In the genomic region with DNA sequence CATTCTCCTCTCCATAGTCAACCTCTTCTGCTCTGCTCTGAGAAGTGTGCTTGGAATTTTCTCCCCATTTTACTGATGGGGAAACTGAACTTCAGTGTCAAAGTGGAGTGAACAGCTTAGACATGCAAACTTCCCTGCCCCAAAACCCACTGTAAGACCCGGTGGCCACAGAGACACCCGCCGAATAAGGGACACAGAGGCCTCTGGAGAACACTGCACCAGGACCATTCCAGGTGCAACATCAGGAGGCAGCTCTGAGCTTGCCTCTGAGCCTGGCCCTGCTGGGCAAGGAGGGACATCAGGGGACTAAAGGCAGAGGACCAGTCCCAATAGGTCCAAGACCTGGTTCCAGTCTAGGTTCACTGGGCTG, we compare ENCODE assay signal across 9 cellular contexts. TPM values are rescaled to one million over a fixed set of nuclear protein-coding genes. Genes with fewer than 3 reads are reported as not detected.
A peak's percentile ranks its signal among the peaks of the same experiment; 100 is the strongest.
DNase-seq lines count a peak whose midpoint lies in the region; ATAC-seq and TF ChIP-seq lines count a peak whose summit lies in the region.
"Had no signal": no experiment of that assay in that cellular context is flagged by ENCODE, and none has a peak within 500 bp of the region (broad histone marks: within the 10 kb centered on the region; RNA-seq: fewer than 3 reads in every experiment).

No MANE protein-coding gene starts in this region.

- peak overlapping the region; percentile 6 to 47; a peak in 2 of 4 replicates for H4K8ac ChIP-seq in IMR-90 (ENCODE audit: low read depth in 2 of 2, low read length in 2 of 2)

- H3K4me1 ChIP-seq in IMR-90 (ENCODE audit: control insufficient read depth, insufficient read depth, low read length) (peaks cover 52% of the 10 kb centered on the region), adipocyte (ENCODE audit: control insufficient read depth, insufficient read depth, low read length) (peaks cover 77% of the 10 kb centered on the region), stomach (peaks cover 80 to 90% (median 87%) of the 10 kb centered on the region in 4 donors)

- no peak overlapping the region for H2AFZ ChIP-seq in IMR-90 (replicated peaks; ENCODE audit: low read length, poor library complexity)

- H2BK15ac ChIP-seq in IMR-90 (ENCODE audit: low read depth, low read length) = no peak overlapping the region

- H3K18ac ChIP-seq in IMR-90 (ENCODE audit: low read depth, low read length) = no peak overlapping the region

- H3K14ac ChIP-seq in IMR-90 (replicated peaks; ENCODE audit: low read depth, low read length) = peak overlapping the region; percentile 93

- H3K23ac ChIP-seq in IMR-90 (ENCODE audit: low read depth, low read length) = peak overlapping the region; percentile 83

- peak overlapping the region; percentile 79 for H2BK5ac ChIP-seq in IMR-90 (ENCODE audit: low read depth, low read length, poor library complexity, severe bottlenecking)

- ATAC-seq in IMR-90 (ENCODE audit: low read depth) = no peak

- CTCF ChIA-PET in IMR-90 (lab: Yijun Ruan, JAX) = interaction anchor here (0.6 to 1.6 kb wide), 3 partner anchors 11 to 799 kb away, joined by 4 to 7 read pairs (median 5); no protein-coding TSS in a partner anchor

- H4K20me1 ChIP-seq in IMR-90 (ENCODE audit: insufficient read depth, low read length) = peaks cover 58% of the 10 kb centered on the region

- H3K9me3 Mint-ChIP-seq in immature natural killer cell = no peaks in the 10 kb centered on the region

- no peaks in the 10 kb centered on the region for H3K27me3 ChIP-seq in IMR-90 (ENCODE audit: control insufficient read depth, insufficient read depth, low read length)
- no peaks in the 10 kb centered on the region for H3K27me3 ChIP-seq in adipocyte (replicated peaks; ENCODE audit: control insufficient read depth, insufficient read depth, low read length)
- no peaks in the 10 kb centered on the region for H3K27me3 ChIP-seq in stomach
- no peaks in the 10 kb centered on the region for H3K27me3 ChIP-seq in H7 (ENCODE audit: control insufficient read depth, insufficient read depth, low read length)

- H3K79me1 ChIP-seq in IMR-90 (ENCODE audit: low read depth in 1 of 2, low read length in 2 of 2) = peaks cover 10 to 55% of the 10 kb centered on the region in 2 experiments; a peak in 3 of 4 replicates

- POLR2A ChIA-PET in IMR-90 (lab: Charles Lee; ENCODE audit: unreplicated experiment) = interaction anchor here (1.7 kb wide), 1 partner anchor 10 kb away, joined by 4 read pairs; no protein-coding TSS in a partner anchor

- H3K4me2 ChIP-seq in IMR-90 (ENCODE audit: low read depth, low read length) = peak overlapping the region; percentile 84

- TF ChIP-seq CTCF in IMR-90 (conservative IDR thresholded peaks at IDR 0.05; ENCODE audit: low read depth, low read length) = no peak
- no peak for TF ChIP-seq CTCF in stomach (IDR thresholded peaks at IDR 0.05)

- peak overlapping the region; percentile 74 to 98 (median 92) for H3K27ac Mint-ChIP-seq in immature natural killer cell

- TF ChIP-seq POLR2A in IMR-90 (IDR thresholded peaks at IDR 0.05; ENCODE audit: low read depth, low read length) = no peak
- no peak for TF ChIP-seq POLR2A in stomach (IDR thresholded peaks at IDR 0.05)

- H3K4ac ChIP-seq in IMR-90 (ENCODE audit: low read depth, low read length) = peak overlapping the region; percentile 87

- in situ Hi-C loops in IMR-90 (cut with MboI; ENCODE audit: low sequenced_read_pairs) = no loop called here

- no peak for TF ChIP-seq EP300 in stomach (IDR thresholded peaks at IDR 0.05)

- peaks cover 8 to 21% (median 8%) of the 10 kb centered on the region in 3 donors for H3K27me3 Mint-ChIP-seq in immature natural killer cell (ENCODE audit: low read depth in 3 of 3)

- peaks cover 5% of the 10 kb centered on the region; the same call in 1 of the 2 replicates for H3K36me3 ChIP-seq in IMR-90 (ENCODE audit: control insufficient read depth, insufficient read depth, low read length)
- H3K36me3 ChIP-seq in adipocyte (ENCODE audit: control insufficient read depth, insufficient read depth, low read length, severe bottlenecking) = peaks cover 9% of the 10 kb centered on the region
- H3K36me3 ChIP-seq in stomach = no peaks in the 10 kb centered on the region
- H3K36me3 ChIP-seq in H7 (replicated peaks; ENCODE audit: control insufficient read depth, insufficient read depth, low read length) = no peaks in the 10 kb centered on the region; the same call in 1 of the 2 replicates

- H2BK120ac ChIP-seq in IMR-90 (ENCODE audit: low read depth, low read length) = 0 out of 2 replicates have a peak overlapping the region, but pooled peaks have one; percentile 2

- no peaks in the 10 kb centered on the region for H3K36me3 Mint-ChIP-seq in immature natural killer cell

- H3K4me1 Mint-ChIP-seq in immature natural killer cell = peaks cover 68 to 79% of the 10 kb centered on the region in 2 donors

- no peak for TF ChIP-seq RAD21 in IMR-90 (IDR thresholded peaks at IDR 0.05; ENCODE audit: low read length)

- intact Hi-C loops in IMR-90 (cut with micrococcal nuclease) = loop anchor here (2.0 kb wide), 1 partner anchor 21 kb away; no protein-coding TSS in a partner anchor
- intact Hi-C loops in stomach (cut with DNase I; ENCODE audit: low total_unique reads) = no loop called here

- dilution Hi-C loops in IMR-90 (cut with HindIII; ENCODE audit: low sequenced_read_pairs, unreplicated experiment) = no loop called here

- H3K56ac ChIP-seq in IMR-90 (ENCODE audit: extremely low read depth, insufficient read depth, low read length) = no peak overlapping the region

- H3K9me3 ChIP-seq in IMR-90 (ENCODE audit: control insufficient read depth, insufficient read depth, low read length) (no peaks in the 10 kb centered on the region), adipocyte (ENCODE audit: control insufficient read depth, low read length) (no peaks in the 10 kb centered on the region), stomach (no peaks in the 10 kb centered on the region)

- H4K91ac ChIP-seq in IMR-90 (ENCODE audit: insufficient read depth, low read depth, low read length) = no peak overlapping the region; the same call in 1 of the 2 replicates

- WGBS in IMR-90 (ENCODE audit: extremely low coverage in 2 of 2, insufficient read length in 1 of 2), 2 experiments = no CpG with 5 or more reads among the region's 3 CpGs
- WGBS in stomach, 5 donors = 43 to 70% (median 66%) methylated on average over 3 of the region's 3 CpGs

- peaks cover 37% of the 10 kb centered on the region for H3K9me1 ChIP-seq in IMR-90 (ENCODE audit: insufficient read depth, low read length)

- no peak for DNase-seq in IMR-90
- no peak for DNase-seq in adipocyte (ENCODE audit: low read depth)
- DNase-seq in immature natural killer cell = no peak
- no peak for DNase-seq in stomach
- DNase-seq in NOMO-1 (lab: John Stamatoyannopoulos, UW; ENCODE audit: unreplicated experiment in 2 of 2) = no peak
- DNase-seq in RPMI8226 = no peak
- no peak for DNase-seq in HuH-7 (ENCODE audit: low spot score)
- DNase-seq in H7 = no peak
- DNase-seq: NCI-H2029 had no signal

- no TSS peak for BruUV-seq in IMR-90 (replicated peaks; lab: Mats Ljungman, UMichigan)

- peak overlapping the region; percentile 98 for H2AK9ac ChIP-seq in IMR-90 (replicated peaks; ENCODE audit: low read depth, low read length, poor library complexity)

- no peak overlapping the region for H2BK20ac ChIP-seq in IMR-90 (ENCODE audit: low read depth, low read length)

- H3K4me3 Mint-ChIP-seq in immature natural killer cell = peak overlapping the region; percentile 78 to 94 (median 86)

- H3K4me3 ChIP-seq in IMR-90 (ENCODE audit: insufficient read depth, low read depth, low read length) (peak overlapping the region; percentile 91; the same call in 1 of the 2 replicates), adipocyte (ENCODE audit: low read length) (peak overlapping the region; percentile 86), stomach (peak overlapping the region; percentile 58 to 84 (median 68)), H7 (ENCODE audit: insufficient read depth, low read depth, low read length) (no peak overlapping the region)

- H4K5ac ChIP-seq in IMR-90 (ENCODE audit: low read depth, low read length) = no peak overlapping the region

- H3K9ac ChIP-seq in IMR-90 (ENCODE audit: low read depth, low read length) = peak overlapping the region; percentile 85
- peak overlapping the region; percentile 91 for H3K9ac ChIP-seq in adipocyte (ENCODE audit: low read length)

- H3K27ac ChIP-seq in IMR-90 (ENCODE audit: insufficient read depth, low read length) = peak overlapping the region; percentile 99; the same call in 1 of the 2 replicates
- peak overlapping the region in 4 of 5 donors; percentile 97 to 99 (median 98) for H3K27ac ChIP-seq in stomach

- H2AK5ac ChIP-seq in IMR-90 (ENCODE audit: low read depth, low read length) = peak overlapping the region; percentile 95

RNA-seq across cellular contexts. Expression of gene HDAC7, which starts 1.7 kb away (rescaled TPM):
- total RNA-seq in IMR-90 (2012; rRNA removed) (10.4 and 10.6 TPM in 2 replicates), stomach (100 to 1,000 TPM in 2 of 5 donors, 10 to 100 TPM in 3; 32.1 to 313 (median 66.5) TPM)
- polyA plus RNA-seq in IMR-90 (2012; rRNA removed) (64.7 and 65.1 TPM in 2 replicates), immature natural killer cell (10 to 100 TPM in 2 of 3 donors, 1 to 10 TPM in 1; 5.9 to 29.1 (median 11.5) TPM), stomach (10 to 100 TPM; 22.8 to 30.7 (median 28.6) TPM)
- 51.5 and 60.5 TPM in 2 replicates for polyA plus RNA-seq in IMR-90 (2012; cell fraction: cytosol; rRNA removed)
- 183 and 377 TPM in 2 replicates for polyA plus RNA-seq in IMR-90 (2012; cell fraction: nucleus; rRNA removed; ENCODE audit: low replicate concordance)
- total RNA-seq in H7 (2014; rRNA removed; shearing (Covaris generic)) = 45.2 and 50.7 TPM in 2 replicates

RNA-seq across cellular contexts. Expression of gene SLC48A1, which starts 45.0 kb away (rescaled TPM):
- total RNA-seq in IMR-90 (2012; rRNA removed) (4.4 and 4.8 TPM in 2 replicates), stomach (10 to 100 TPM in 3 of 5 donors, 1 to 10 TPM in 2; 2.3 to 29.0 (median 18.1) TPM)
- polyA plus RNA-seq in IMR-90 (2012; rRNA removed) (5.9 and 6.0 TPM in 2 replicates), immature natural killer cell (1 to 10 TPM in 2 of 3 donors, under 1 TPM in 1; 0.54 to 5.6 (median 3.1) TPM), stomach (10 to 100 TPM in 1 of 3 donors, 1 to 10 TPM in 2; 6.3 to 18.2 (median 9.4) TPM)
- 4.1 and 10.3 TPM in 2 replicates for polyA plus RNA-seq in IMR-90 (2012; cell fraction: cytosol; rRNA removed)
- 10.0 and 10.3 TPM in 2 replicates for polyA plus RNA-seq in IMR-90 (2012; cell fraction: nucleus; rRNA removed; ENCODE audit: low replicate concordance)
- 10.9 and 12.4 TPM in 2 replicates for total RNA-seq in H7 (2014; rRNA removed; shearing (Covaris generic))

RNA-seq across cellular contexts. Expression of gene RAPGEF3, which starts 59.3 kb away (rescaled TPM):
- total RNA-seq in IMR-90 (2012; rRNA removed) (0.83 and 1.3 TPM in 2 replicates), stomach (100 to 1,000 TPM in 1 of 5 donors, 10 to 100 TPM in 4; 15.9 to 114 (median 25.0) TPM)
- polyA plus RNA-seq in IMR-90 (2012; rRNA removed) (2.0 and 2.9 TPM in 2 replicates), immature natural killer cell (under 1 TPM in 1 of 3 donors, not detected in 2; 0.25 TPM), stomach (10 to 100 TPM; 21.2 to 33.1 (median 22.9) TPM)
- 1.7 TPM in 2 replicates for polyA plus RNA-seq in IMR-90 (2012; cell fraction: cytosol; rRNA removed)
- 11.2 and 11.8 TPM in 2 replicates for polyA plus RNA-seq in IMR-90 (2012; cell fraction: nucleus; rRNA removed; ENCODE audit: low replicate concordance)
- 10.5 and 11.8 TPM in 2 replicates for total RNA-seq in H7 (2014; rRNA removed; shearing (Covaris generic))
